In the genomic region with DNA sequence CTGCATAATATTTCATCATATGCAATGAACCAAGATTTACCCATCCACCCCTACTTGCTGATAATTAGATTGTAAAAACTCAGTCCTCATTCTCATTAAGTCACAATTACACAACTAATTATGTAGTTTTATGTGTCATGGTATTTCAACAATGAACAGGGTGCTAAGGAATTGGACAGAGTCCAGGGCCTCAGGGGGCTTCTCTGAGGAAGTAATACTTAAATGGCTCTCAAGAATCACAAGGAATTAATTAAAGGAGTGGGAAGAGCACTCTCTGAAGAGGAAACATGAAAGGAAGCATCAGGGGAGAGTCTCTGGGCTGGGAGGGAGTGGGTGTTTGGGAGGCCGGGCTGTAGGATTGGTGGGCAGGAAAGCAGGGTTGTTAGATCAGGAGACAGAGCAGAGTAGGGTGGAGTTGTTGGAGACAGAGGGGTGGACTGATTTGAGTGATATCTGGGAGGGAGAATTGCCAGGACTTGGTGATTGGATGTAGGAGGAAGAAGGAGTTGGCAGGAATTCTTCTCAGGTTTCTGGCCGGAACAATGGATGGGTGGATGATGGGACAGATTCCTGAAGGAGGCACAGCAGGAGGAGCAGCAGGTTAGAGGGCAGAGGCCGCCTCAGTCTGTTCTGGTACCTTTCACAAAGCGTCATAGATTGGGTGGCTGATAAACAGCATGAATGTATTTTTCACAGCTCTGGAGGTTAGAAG, we compare ENCODE assay signal across 1 cellular context.
TF ChIP-seq lines count a peak whose summit lies in the region.

No MANE protein-coding gene starts in this region.

TF ChIP-seq in H1, 55 proteins besides CTCF, POLR2A, EP300 and RAD21:
- TF ChIP-seq BACH1 (IDR thresholded peaks at IDR 0.05; ENCODE audit: low read length), result no peak
- TF ChIP-seq NRF1 (IDR thresholded peaks at IDR 0.05; ENCODE audit: low read depth, low read length), result no peak
- TF ChIP-seq POU5F1 (IDR thresholded peaks at IDR 0.05; ENCODE audit: low read depth, low read length), result no peak
- no peak for TF ChIP-seq RXRA (IDR thresholded peaks at IDR 0.05; ENCODE audit: insufficient read depth, low read depth, low read length)
- no peak for TF ChIP-seq CHD7 (IDR thresholded peaks at IDR 0.05; ENCODE audit: insufficient replicate concordance, low read length)
- TF ChIP-seq EGR1 (IDR thresholded peaks at IDR 0.05; ENCODE audit: borderline replicate concordance, low read depth, low read length), result no peak
- TF ChIP-seq, protein P1, sequence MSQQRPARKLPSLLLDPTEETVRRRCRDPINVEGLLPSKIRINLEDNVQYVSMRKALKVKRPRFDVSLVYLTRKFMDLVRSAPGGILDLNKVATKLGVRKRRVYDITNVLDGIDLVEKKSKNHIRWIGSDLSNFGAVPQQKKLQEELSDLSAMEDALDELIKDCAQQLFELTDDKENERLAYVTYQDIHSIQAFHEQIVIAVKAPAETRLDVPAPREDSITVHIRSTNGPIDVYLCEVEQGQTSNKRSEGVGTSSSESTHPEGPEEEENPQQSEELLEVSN (IDR thresholded peaks at IDR 0.05), result no peak; the same call in 1 of the 2 replicates
- no peak for TF ChIP-seq SUZ12 (IDR thresholded peaks at IDR 0.05; ENCODE audit: low read length)
- TF ChIP-seq GTF2F1 (IDR thresholded peaks at IDR 0.05; ENCODE audit: borderline replicate concordance, low read depth, low read length), result no peak
- TF ChIP-seq CTBP2 (IDR thresholded peaks at IDR 0.05; ENCODE audit: borderline replicate concordance, insufficient read depth, insufficient read length, low read length), result no peak
- TF ChIP-seq CREB1 (IDR thresholded peaks at IDR 0.05), result no peak
- TF ChIP-seq TEAD4 (IDR thresholded peaks at IDR 0.05; ENCODE audit: low read depth, low read length), result no peak
- TF ChIP-seq PHF8 (conservative IDR thresholded peaks at IDR 0.05; ENCODE audit: low read depth, low read length), result no peak
- no peak for TF ChIP-seq SP4 (IDR thresholded peaks at IDR 0.05; ENCODE audit: low read length)
- no peak for TF ChIP-seq POLR2AphosphoS5 (IDR thresholded peaks at IDR 0.05; ENCODE audit: low read depth, low read length)
